9 cellular contexts compared by ENCODE assay signal in genomic region chr4:133146574-133147198, GRCh38. TPM values are rescaled to one million over a fixed set of nuclear protein-coding genes. Genes with fewer than 3 reads are reported as not detected.
DNase-seq lines count a peak whose midpoint lies in the region; ATAC-seq and TF ChIP-seq lines count a peak whose summit lies in the region.
"Had no signal": no experiment of that assay in that cellular context is flagged by ENCODE, and none has a peak within 500 bp of the region (broad histone marks: within the 10 kb centered on the region; RNA-seq: fewer than 3 reads in every experiment).

No MANE protein-coding gene starts in this region.

- TF ChIP-seq CTCF in CD14-positive monocyte (IDR thresholded peaks at IDR 0.05) (peak; percentile 37), VCaP (conservative IDR thresholded peaks at IDR 0.05) (peak; percentile 95), heart left ventricle (IDR thresholded peaks at IDR 0.05) (peak; percentile 55 to 85 (median 72)), retinal pigment epithelial cell (conservative IDR thresholded peaks at IDR 0.05; ENCODE audit: low read depth, low read length) (peak; percentile 98)

- peak overlapping the region in 1 of 2 donors; percentile 70 for H3K4me3 Mint-ChIP-seq in CD14-positive monocyte
- H3K4me3 Mint-ChIP-seq in naive thymus-derived CD8-positive, alpha-beta T cell: no peak overlapping the region
- H3K4me3 Mint-ChIP-seq: activated B cell treated with CpG ODN at 0.5 μM for 24 hours had no signal

- H3K4me1 Mint-ChIP-seq in CD14-positive monocyte: peaks cover 19% of the 10 kb centered on the region
- H3K4me1 Mint-ChIP-seq in naive thymus-derived CD8-positive, alpha-beta T cell: peaks cover 4 to 32% (median 24%) of the 10 kb centered on the region in 4 donors

- no peak for DNase-seq in CD14-positive monocyte (ENCODE audit: low spot score)
- peak in 1 of 5 donors; percentile 43 for DNase-seq in heart left ventricle
- DNase-seq in retinal pigment epithelial cell (ENCODE audit: low read depth): no peak
- no peak for DNase-seq in naive thymus-derived CD8-positive, alpha-beta T cell
- DNase-seq: activated B cell treated with CpG ODN at 0.5 μM for 24 hours had no signal

- no peak for TF ChIP-seq EP300 in Ishikawa (IDR thresholded peaks at IDR 0.05; ENCODE audit: borderline replicate concordance)

- H3K27me3 Mint-ChIP-seq in CD14-positive monocyte (ENCODE audit: low read depth in 3 of 3): peaks cover 64 to 81% (median 74%) of the 10 kb centered on the region in 3 donors
- peaks cover 35 to 63% (median 52%) of the 10 kb centered on the region in 5 donors for H3K27me3 Mint-ChIP-seq in naive thymus-derived CD8-positive, alpha-beta T cell

- TF ChIP-seq RAD21 in Ishikawa (IDR thresholded peaks at IDR 0.05; ENCODE audit: low read depth): peak; percentile 85

- peaks cover 0 to 57% (median 31%) of the 10 kb centered on the region in 12 donors for H3K4me1 ChIP-seq in heart left ventricle

- H3K9me3 ChIP-seq in heart left ventricle: no peaks in the 10 kb centered on the region

- POLR2A ChIA-PET in naive thymus-derived CD8-positive, alpha-beta T cell (lab: Charles Lee): no interaction called here

- H3K27ac ChIP-seq in VCaP (no peak overlapping the region), heart left ventricle (no peak overlapping the region)

- no peak for TF ChIP-seq POLR2A in heart left ventricle (IDR thresholded peaks at IDR 0.05)

- peaks cover 4 to 8% of the 10 kb centered on the region in 2 donors for H3K36me3 Mint-ChIP-seq in CD14-positive monocyte
- H3K36me3 Mint-ChIP-seq in naive thymus-derived CD8-positive, alpha-beta T cell: peaks cover 0 to 9% (median 0%) of the 10 kb centered on the region in 3 donors

- ATAC-seq in GM18907 (IDR thresholded peaks at IDR 0.05; ENCODE audit: unreplicated experiment) (peak; percentile 53), heart left ventricle (peak in 3 of 4 donors; percentile 18 to 44 (median 43)), GM21528 (IDR thresholded peaks at IDR 0.05; ENCODE audit: low FRiP score, unreplicated experiment) (no peak)
- no peak for ATAC-seq in naive thymus-derived CD8-positive, alpha-beta T cell

- 1 to 3% (median 1%) methylated on average over 27 of the region's 27 CpGs for WGBS in heart left ventricle, 4 donors

- H3K27me3 ChIP-seq in heart left ventricle: peaks cover 17 to 77% (median 42%) of the 10 kb centered on the region in 9 donors

- peaks cover 4 to 36% (median 19%) of the 10 kb centered on the region in 7 donors for H3K9me3 Mint-ChIP-seq in CD14-positive monocyte
- peaks cover 0 to 12% (median 0%) of the 10 kb centered on the region in 9 donors for H3K9me3 Mint-ChIP-seq in naive thymus-derived CD8-positive, alpha-beta T cell
- H3K9me3 Mint-ChIP-seq: activated B cell treated with CpG ODN at 0.5 μM for 24 hours had no signal

- intact Hi-C loops in CD14-positive monocyte (cut with micrococcal nuclease): no loop called here
- intact Hi-C loops in heart left ventricle (cut with DNase I): no loop called here

- no peaks in the 10 kb centered on the region for H3K36me3 ChIP-seq in heart left ventricle

- peak overlapping the region in 8 of 12 donors; percentile 9 to 60 (median 45) for H3K4me3 ChIP-seq in heart left ventricle
- peak overlapping the region; percentile 73 for H3K4me3 ChIP-seq in retinal pigment epithelial cell (ENCODE audit: low read length)

- no peak overlapping the region for H3K27ac Mint-ChIP-seq in CD14-positive monocyte
- H3K27ac Mint-ChIP-seq in naive thymus-derived CD8-positive, alpha-beta T cell: no peak overlapping the region
- H3K27ac Mint-ChIP-seq: activated B cell treated with CpG ODN at 0.5 μM for 24 hours had no signal

TF ChIP-seq in Ishikawa, 13 proteins besides CTCF, POLR2A, EP300 and RAD21:
- TF ChIP-seq TCF12 (IDR thresholded peaks at IDR 0.05; ENCODE audit: low read depth) (no peak), MAX (IDR thresholded peaks at IDR 0.05) (peak; percentile 59)
TF ChIP-seq in Ishikawa: peak in this region for 1.

RNA-seq across cellular contexts. Expression of gene PCDH10, which starts 2.4 kb away (rescaled TPM):
- polyA plus RNA-seq in CD14-positive monocyte: not detected
- total RNA-seq in heart left ventricle: under 1 TPM in 7 of 9 donors, not detected in 2; 0.04 to 0.48 (median 0.07) TPM
- under 1 TPM; under 0.01 to 0.01 TPM for polyA plus RNA-seq in heart left ventricle
- total RNA-seq in naive thymus-derived CD8-positive, alpha-beta T cell: not detected
- polyA plus RNA-seq in naive thymus-derived CD8-positive, alpha-beta T cell: not detected
- total RNA-seq: activated B cell treated with CpG ODN at 0.5 μM for 24 hours had no signal

Comparison
In these comparisons a context has a peak if more than half of its experiments do, and no peak if none do; other contexts are left out.
1. CTCF ChIP-seq: peak in every context shown above with its lines; median percentile 98 in retinal pigment epithelial cell; 95 in VCaP; 72 in heart left ventricle; 37 in CD14-positive monocyte.
2. ATAC-seq: peak in GM18907 (single experiment) and heart left ventricle (3 of 4); none in naive thymus-derived CD8-positive, alpha-beta T cell (0 of 2) and GM21528 (single experiment).